ENCODE assay signal across 8 cellular contexts in the genomic region with DNA sequence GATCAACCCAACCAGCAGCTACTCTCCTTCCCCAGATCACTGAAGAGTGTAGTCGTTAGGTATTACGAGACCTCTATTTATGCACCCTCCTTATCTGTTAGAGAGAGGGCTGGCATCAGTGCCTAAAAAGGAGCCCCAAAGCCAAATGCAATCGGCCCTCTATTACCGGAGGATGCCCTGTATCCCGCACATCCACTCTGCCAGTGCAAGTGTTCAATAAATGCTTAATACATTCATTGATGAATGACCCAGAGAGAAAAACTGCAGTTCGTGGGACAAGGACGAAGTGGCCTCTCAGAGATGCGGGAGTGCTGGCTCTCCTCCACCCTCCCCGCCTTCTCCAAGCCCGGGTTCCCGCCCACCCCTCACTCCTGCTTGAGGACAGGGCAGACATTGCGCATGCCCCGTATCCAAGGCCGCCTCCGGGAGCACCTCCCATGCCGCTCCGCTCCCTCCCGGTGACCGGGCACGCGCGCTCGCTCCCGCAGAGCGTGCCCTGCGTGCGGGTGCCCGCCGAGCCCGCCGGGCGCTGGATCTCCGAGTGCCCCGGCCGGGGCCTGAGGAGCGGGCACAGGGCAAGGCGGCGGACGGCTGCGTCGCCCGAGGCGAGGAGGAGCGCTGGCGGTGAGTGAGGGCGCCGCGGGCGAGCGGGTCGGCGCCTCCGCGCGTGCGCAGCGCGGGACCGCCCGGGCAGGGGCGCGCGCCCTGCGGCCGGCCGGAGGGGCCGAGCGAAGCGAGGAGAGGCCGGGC. TPM values are rescaled to one million over a fixed set of nuclear protein-coding genes. Genes with fewer than 3 reads are reported as not detected.
DNase-seq lines count a peak whose midpoint lies in the region; ATAC-seq lines count a peak whose summit lies in the region.

No MANE protein-coding gene starts in this region.

- H3K4me3 Mint-ChIP-seq in activated CD8-positive, alpha-beta T cell treated with anti-CD3 and anti-CD28 coated beads, Interleukin-2, amount 10 ng/mL, durations not matched to agents 7 days and 5 days: peak overlapping the region; percentile 73

- no peaks in the 10 kb centered on the region for H3K4me1 ChIP-seq in esophagus (ENCODE audit: control insufficient read depth in 2 of 2, insufficient read depth in 2 of 2, low read length in 1 of 2)

- H3K9me3 Mint-ChIP-seq in activated CD8-positive, alpha-beta T cell treated with anti-CD3 and anti-CD28 coated beads, Interleukin-2, amount 10 ng/mL, durations not matched to agents 7 days and 5 days (ENCODE audit: insufficient read depth): no peaks in the 10 kb centered on the region

- no peaks in the 10 kb centered on the region for H3K27me3 ChIP-seq in esophagus (ENCODE audit: control insufficient read depth in 1 of 2, insufficient read depth in 2 of 2, low read length in 2 of 2)

- peak overlapping the region; percentile 62 for H3K27ac Mint-ChIP-seq in activated CD8-positive, alpha-beta T cell treated with anti-CD3 and anti-CD28 coated beads, Interleukin-2, amount 10 ng/mL, durations not matched to agents 7 days and 5 days

- H3K36me3 Mint-ChIP-seq in activated CD8-positive, alpha-beta T cell treated with anti-CD3 and anti-CD28 coated beads, Interleukin-2, amount 10 ng/mL, durations not matched to agents 7 days and 5 days (ENCODE audit: low read depth): no peaks in the 10 kb centered on the region

- POLR2A ChIA-PET in activated CD8-positive, alpha-beta T cell treated with anti-CD3 and anti-CD28 coated beads, Interleukin-2, amount 10 ng/mL, durations not matched to agents 7 days and 5 days (lab: Charles Lee): no interaction called here

- 1 to 2% methylated on average over 41 to 70 of the region's 70 CpGs for WGBS in esophagus, 2 donors

- H3K27me3 Mint-ChIP-seq in activated CD8-positive, alpha-beta T cell treated with anti-CD3 and anti-CD28 coated beads, Interleukin-2, amount 10 ng/mL, durations not matched to agents 7 days and 5 days (ENCODE audit: low read depth): peaks cover 21% of the 10 kb centered on the region

- H3K27ac ChIP-seq in esophagus (ENCODE audit: low read depth in 2 of 2, low read length in 1 of 2): peak overlapping the region; percentile 88 to 90

- DNase-seq in A172 (ENCODE audit: low spot score) (peak; percentile 89), NCI-H510A (lab: John Stamatoyannopoulos, UW) (peak; percentile 97), middle frontal gyrus (ENCODE audit: extremely low spot score, low spot score) (peak; percentile 85)
- DNase-seq in activated CD8-positive, alpha-beta T cell treated with anti-CD3 and anti-CD28 coated beads, Interleukin-2, amount 10 ng/mL, durations not matched to agents 7 days and 5 days: peak; percentile 58
- DNase-seq in stimulated activated CD8-positive, alpha-beta memory T cell treated with anti-CD3 and anti-CD28 coated beads, Interleukin-4, amount 100 ng/mL, for 24 hours (ENCODE audit: low read depth): peak; percentile 33

- ATAC-seq in GM18520 (IDR thresholded peaks at IDR 0.05; ENCODE audit: unreplicated experiment) (peak; percentile 58), HG03342 (IDR thresholded peaks at IDR 0.05; ENCODE audit: unreplicated experiment) (peak; percentile 54)
- peak; percentile 69 for ATAC-seq in activated CD8-positive, alpha-beta T cell treated with anti-CD3 and anti-CD28 coated beads, Interleukin-2, amount 10 ng/mL, durations not matched to agents 7 days and 5 days

- H3K36me3 ChIP-seq in esophagus (ENCODE audit: control insufficient read depth in 2 of 2, insufficient read depth in 2 of 2, low read length in 1 of 2): no peaks in the 10 kb centered on the region

- peaks cover 21% of the 10 kb centered on the region for H3K4me1 Mint-ChIP-seq in activated CD8-positive, alpha-beta T cell treated with anti-CD3 and anti-CD28 coated beads, Interleukin-2, amount 10 ng/mL, durations not matched to agents 7 days and 5 days (ENCODE audit: low read depth)

- peak overlapping the region; percentile 79 to 88 for H3K4me3 ChIP-seq in esophagus (ENCODE audit: low read depth in 1 of 2, low read length in 2 of 2)

- no peaks in the 10 kb centered on the region for H3K9me3 ChIP-seq in esophagus (ENCODE audit: control insufficient read depth in 2 of 2, insufficient read depth in 1 of 2, low read depth in 1 of 2, low read length in 1 of 2)

- CTCF ChIA-PET in activated CD8-positive, alpha-beta T cell treated with anti-CD3 and anti-CD28 coated beads, Interleukin-2, amount 10 ng/mL, durations not matched to agents 7 days and 5 days (lab: Charles Lee): no interaction called here

RNA-seq across cellular contexts. Expression of a gene that starts 27.2 kb away (rescaled TPM):
- 29.6 and 35.8 TPM in 2 replicates for total RNA-seq in A172 (2014; rRNA removed; shearing (Covaris generic))
- total RNA-seq in activated CD8-positive, alpha-beta T cell treated with anti-CD3 and anti-CD28 coated beads, Interleukin-2, amount 10 ng/mL, durations not matched to agents 7 days and 5 days: 1 to 10 TPM; 3.7 to 4.3 TPM
- polyA plus RNA-seq in esophagus: 1 to 10 TPM; 4.4 to 4.9 TPM

Comparison
In these comparisons a context has a peak if more than half of its experiments do, and no peak if none do; other contexts are left out.
1. Peak in every context shown above with its lines: DNase-seq, ATAC-seq, H3K4me3 ChIP-seq and H3K27ac ChIP-seq.
2. DNase-seq: peak in every context shown above with its lines; median percentile 97 in NCI-H510A; 89 in A172; 85 in middle frontal gyrus; 58 in activated CD8-positive, alpha-beta T cell treated with anti-CD3 and anti-CD28 coated beads, Interleukin-2, amount 10 ng/mL, durations not matched to agents 7 days and 5 days; 33 in stimulated activated CD8-positive, alpha-beta memory T cell treated with anti-CD3 and anti-CD28 coated beads, Interleukin-4, amount 100 ng/mL, for 24 hours.